ENCODE assay signal across 5 cellular contexts in the genomic region with DNA sequence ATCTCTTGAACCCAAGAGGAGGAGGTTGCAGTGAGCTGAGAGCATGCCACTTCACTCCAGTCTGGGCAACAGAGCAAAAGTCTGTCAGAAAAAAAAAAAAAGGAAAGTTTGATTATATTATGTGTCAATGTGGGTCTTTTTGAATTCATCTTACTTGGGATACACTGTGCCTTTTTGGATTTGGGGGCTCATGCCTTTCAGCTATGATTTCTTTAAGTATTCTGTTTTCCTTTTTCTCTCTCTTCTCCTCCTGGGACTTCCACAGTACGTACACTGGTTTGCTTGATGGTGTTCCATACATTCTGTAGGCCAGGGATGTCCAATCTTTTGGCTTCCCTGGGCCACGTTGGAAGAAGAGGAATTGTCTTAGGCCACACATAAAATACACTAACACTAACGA.
"Had no signal": no experiment of that assay in that cellular context is flagged by ENCODE, and none has a peak within 500 bp of the region (broad histone marks: within the 10 kb centered on the region; RNA-seq: fewer than 3 reads in every experiment).

No MANE protein-coding gene starts in this region.

- H3K27ac Mint-ChIP-seq: GM23338, IgD-negative memory B cell had no signal

- H3K27me3 Mint-ChIP-seq: IgD-negative memory B cell had no signal

- ATAC-seq: GM23338, HCT116 had no signal

- H3K4me3 ChIP-seq: GM23338, HAP-1 had no signal

- DNase-seq: KBM-7 had no signal

- H3K4me1 Mint-ChIP-seq: IgD-negative memory B cell had no signal

- H3K4me2 ChIP-seq: GM23338 had no signal

- H3K4me3 Mint-ChIP-seq: GM23338, IgD-negative memory B cell had no signal

- H3K4me1 ChIP-seq: HAP-1 had no signal

- H3K36me3 Mint-ChIP-seq: IgD-negative memory B cell had no signal

- H3K36me3 ChIP-seq: HAP-1 had no signal

- H2AFZ ChIP-seq: GM23338 had no signal
